ENCODE assay signal across 18 cellular contexts in genomic region chr15:100737214-100737613, GRCh38.
DNase-seq lines count a peak whose midpoint lies in the region; ATAC-seq and TF ChIP-seq lines count a peak whose summit lies in the region.
"Had no signal": no experiment of that assay in that cellular context is flagged by ENCODE, and none has a peak within 500 bp of the region (broad histone marks: within the 10 kb centered on the region; RNA-seq: fewer than 3 reads in every experiment).

No MANE protein-coding gene starts in this region.

- no peak overlapping the region for H3K4me3 Mint-ChIP-seq in activated CD4-positive, alpha-beta T cell treated with anti-CD3 and anti-CD28 coated beads, Interleukin-2, amount 10 ng/mL, durations not matched to agents 24 days and 14 days
- H3K4me3 Mint-ChIP-seq in activated CD4-positive, alpha-beta T cell treated with anti-CD3 and anti-CD28 coated beads, Interleukin-2, amount 10 ng/mL, durations not matched to agents 7 days and 5 days, result no peak overlapping the region
- no peak overlapping the region for H3K4me3 Mint-ChIP-seq in natural killer cell
- H3K4me3 Mint-ChIP-seq: B cell; CD4-positive, alpha-beta memory T cell; HFFc6 had no signal

- H3K9me3 Mint-ChIP-seq in activated CD4-positive, alpha-beta T cell treated with anti-CD3 and anti-CD28 coated beads, Interleukin-2, amount 10 ng/mL, durations not matched to agents 24 days and 14 days, result no peaks in the 10 kb centered on the region
- peaks cover 2% of the 10 kb centered on the region for H3K9me3 Mint-ChIP-seq in activated CD4-positive, alpha-beta T cell treated with anti-CD3 and anti-CD28 coated beads, Interleukin-2, amount 10 ng/mL, durations not matched to agents 7 days and 5 days
- H3K9me3 Mint-ChIP-seq in natural killer cell, result no peaks in the 10 kb centered on the region

- peaks cover 10% of the 10 kb centered on the region for H3K27me3 Mint-ChIP-seq in activated CD4-positive, alpha-beta T cell treated with anti-CD3 and anti-CD28 coated beads, Interleukin-2, amount 10 ng/mL, durations not matched to agents 24 days and 14 days
- peaks cover 13% of the 10 kb centered on the region for H3K27me3 Mint-ChIP-seq in activated CD4-positive, alpha-beta T cell treated with anti-CD3 and anti-CD28 coated beads, Interleukin-2, amount 10 ng/mL, durations not matched to agents 7 days and 5 days
- H3K27me3 Mint-ChIP-seq in natural killer cell (ENCODE audit: low read depth in 2 of 2), result peaks cover 0 to 2% of the 10 kb centered on the region in 2 donors

- H3K36me3 ChIP-seq in upper lobe of right lung, result no peaks in the 10 kb centered on the region

- no peak overlapping the region for H3K4me3 ChIP-seq in upper lobe of right lung

- TF ChIP-seq CTCF in upper lobe of right lung (IDR thresholded peaks at IDR 0.05), result no peak
- TF ChIP-seq CTCF in natural killer cell (IDR thresholded peaks at IDR 0.05), result no peak

- H3K36me3 Mint-ChIP-seq in activated CD4-positive, alpha-beta T cell treated with anti-CD3 and anti-CD28 coated beads, Interleukin-2, amount 10 ng/mL, durations not matched to agents 24 days and 14 days (ENCODE audit: low read depth), result no peaks in the 10 kb centered on the region
- no peaks in the 10 kb centered on the region for H3K36me3 Mint-ChIP-seq in activated CD4-positive, alpha-beta T cell treated with anti-CD3 and anti-CD28 coated beads, Interleukin-2, amount 10 ng/mL, durations not matched to agents 7 days and 5 days (ENCODE audit: low read depth)
- no peaks in the 10 kb centered on the region for H3K36me3 Mint-ChIP-seq in natural killer cell
- H3K36me3 Mint-ChIP-seq: CD4-positive, alpha-beta memory T cell had no signal

- no peak overlapping the region for H3K27ac Mint-ChIP-seq in activated CD4-positive, alpha-beta T cell treated with anti-CD3 and anti-CD28 coated beads, Interleukin-2, amount 10 ng/mL, durations not matched to agents 24 days and 14 days
- no peak overlapping the region for H3K27ac Mint-ChIP-seq in activated CD4-positive, alpha-beta T cell treated with anti-CD3 and anti-CD28 coated beads, Interleukin-2, amount 10 ng/mL, durations not matched to agents 7 days and 5 days
- no peak overlapping the region for H3K27ac Mint-ChIP-seq in natural killer cell
- H3K27ac Mint-ChIP-seq: B cell; CD4-positive, alpha-beta memory T cell; HFFc6 had no signal

- no peaks in the 10 kb centered on the region for H3K4me1 Mint-ChIP-seq in activated CD4-positive, alpha-beta T cell treated with anti-CD3 and anti-CD28 coated beads, Interleukin-2, amount 10 ng/mL, durations not matched to agents 24 days and 14 days
- H3K4me1 Mint-ChIP-seq in activated CD4-positive, alpha-beta T cell treated with anti-CD3 and anti-CD28 coated beads, Interleukin-2, amount 10 ng/mL, durations not matched to agents 7 days and 5 days, result no peaks in the 10 kb centered on the region
- no peaks in the 10 kb centered on the region for H3K4me1 Mint-ChIP-seq in natural killer cell
- H3K4me1 Mint-ChIP-seq: B cell; CD4-positive, alpha-beta memory T cell had no signal

- POLR2A ChIA-PET in activated CD4-positive, alpha-beta T cell treated with anti-CD3 and anti-CD28 coated beads, Interleukin-2, amount 10 ng/mL, durations not matched to agents 7 days and 5 days (lab: Charles Lee), result no interaction called here

- DNase-seq in activated CD4-positive, alpha-beta T cell treated with anti-CD3 and anti-CD28 coated beads, Interleukin-2, amount 10 ng/mL, durations not matched to agents 24 days and 14 days, result peak; percentile 40
- DNase-seq in activated CD4-positive, alpha-beta T cell treated with anti-CD3 and anti-CD28 coated beads, Interleukin-2, amount 10 ng/mL, durations not matched to agents 7 days and 5 days, result no peak
- peak; percentile 68 for DNase-seq in NCI-H2107 treated with DMSO at 0.1 percent for 48 hours (lab: John Stamatoyannopoulos, UW; ENCODE audit: unreplicated experiment)
- peak; percentile 41 for DNase-seq in left kidney (ENCODE audit: low read depth, low spot score)
- DNase-seq in upper lobe of right lung, result peak; percentile 22
- no peak for DNase-seq in natural killer cell
- no peak for DNase-seq in hypothalamus (lab: John Stamatoyannopoulos, UW)
- no peak for DNase-seq in SW480 (ENCODE audit: low spot score)
- DNase-seq: ACHN; CD4-positive, alpha-beta memory T cell; DMS79 treated with DMSO at 0.1 percent for 48 hours; GDM1; GOT3; HCEC 1CT; HFFc6 had no signal

- no peaks in the 10 kb centered on the region for H3K27me3 ChIP-seq in upper lobe of right lung

- intact Hi-C loops in activated CD4-positive, alpha-beta T cell treated with anti-CD3 and anti-CD28 coated beads, Interleukin-2, amount 10 ng/mL, durations not matched to agents 24 days and 14 days (cut with micrococcal nuclease), result no loop called here
- intact Hi-C loops in upper lobe of right lung (cut with DNase I), result no loop called here
- intact Hi-C loops in natural killer cell (cut with micrococcal nuclease), result no loop called here

- H3K9me3 ChIP-seq in upper lobe of right lung, result no peaks in the 10 kb centered on the region

- ATAC-seq in upper lobe of right lung (no peak), natural killer cell (no peak)
- ATAC-seq: HepG2 had no signal

- H3K27ac ChIP-seq in upper lobe of right lung, result no peak overlapping the region
- H3K27ac ChIP-seq: C4-2B had no signal

- H3K4me1 ChIP-seq in upper lobe of right lung, result peaks cover 5% of the 10 kb centered on the region

- CTCF ChIA-PET in activated CD4-positive, alpha-beta T cell treated with anti-CD3 and anti-CD28 coated beads, Interleukin-2, amount 10 ng/mL, durations not matched to agents 7 days and 5 days (lab: Charles Lee), result no interaction called here

Comparison
In these comparisons a context has a peak if more than half of its experiments do, and no peak if none do; other contexts are left out.
1. DNase-seq: peak in activated CD4-positive, alpha-beta T cell treated with anti-CD3 and anti-CD28 coated beads, Interleukin-2, amount 10 ng/mL, durations not matched to agents 24 days and 14 days (single experiment), NCI-H2107 treated with DMSO at 0.1 percent for 48 hours (single experiment), left kidney (single experiment) and upper lobe of right lung (single experiment); none in activated CD4-positive, alpha-beta T cell treated with anti-CD3 and anti-CD28 coated beads, Interleukin-2, amount 10 ng/mL, durations not matched to agents 7 days and 5 days (single experiment), natural killer cell (single experiment), hypothalamus (0 of 51) and SW480 (single experiment).